Comparison of ENCODE assay signal across 2 cellular contexts in genomic region chr19:38900220-38900629, GRCh38.
TF ChIP-seq lines count a peak whose summit lies in the region.

No MANE protein-coding gene starts in this region.

TF ChIP-seq in GM23338, 12 proteins besides CTCF, POLR2A, EP300 and RAD21 (continued from another document):
- no peak for TF ChIP-seq ZNF462 (CRISPR knock-in tag; IDR thresholded peaks at IDR 0.05)
- no peak for TF ChIP-seq CREB1 (CRISPR knock-in tag; IDR thresholded peaks at IDR 0.05; ENCODE audit: low read depth)
- TF ChIP-seq EZH2phosphoT487 (IDR thresholded peaks at IDR 0.05; ENCODE audit: unreplicated experiment) = no peak
- TF ChIP-seq POLR2AphosphoS5 (IDR thresholded peaks at IDR 0.05; ENCODE audit: low read depth) = no peak
- TF ChIP-seq ZNF114 (CRISPR knock-in tag; IDR thresholded peaks at IDR 0.05) = no peak
- no peak for TF ChIP-seq EZH2 (IDR thresholded peaks at IDR 0.05; ENCODE audit: low read depth, unreplicated experiment)
- TF ChIP-seq JUNB (IDR thresholded peaks at IDR 0.05; ENCODE audit: unreplicated experiment) = no peak
- TF ChIP-seq REST (IDR thresholded peaks at IDR 0.05; ENCODE audit: unreplicated experiment) = no peak
- no peak for TF ChIP-seq ZNF331 (CRISPR knock-in tag; IDR thresholded peaks at IDR 0.05; ENCODE audit: low read depth)
- TF ChIP-seq ETS1 (IDR thresholded peaks at IDR 0.05) = no peak
- no peak for TF ChIP-seq NANOG (IDR thresholded peaks at IDR 0.05; ENCODE audit: borderline replicate concordance)

TF ChIP-seq in SK-N-SH, 30 proteins besides CTCF, POLR2A, EP300 and RAD21 (continued from another document):
- no peak for TF ChIP-seq ZBTB33 (IDR thresholded peaks at IDR 0.05; ENCODE audit: borderline replicate concordance, low read depth)
- no peak for TF ChIP-seq REST (IDR thresholded peaks at IDR 0.05; ENCODE audit: low read depth, low read length)
- TF ChIP-seq SMC3 (IDR thresholded peaks at IDR 0.05; ENCODE audit: low read depth, low read length) = no peak
